ENCODE assay signal across 22 cellular contexts in genomic region chr2:143157001-143157798, GRCh38. TPM values are rescaled to one million over a fixed set of nuclear protein-coding genes. Genes with fewer than 3 reads are reported as not detected.
A peak's percentile ranks its signal among the peaks of the same experiment; 100 is the strongest.
DNase-seq lines count a peak whose midpoint lies in the region; ATAC-seq lines count a peak whose summit lies in the region.
"Had no signal": no experiment of that assay in that cellular context is flagged by ENCODE, and none has a peak within 500 bp of the region (broad histone marks: within the 10 kb centered on the region; RNA-seq: fewer than 3 reads in every experiment).

No MANE protein-coding gene starts in this region.

- H3K4me1 Mint-ChIP-seq in activated naive CD4-positive, alpha-beta T cell treated with anti-CD3 and anti-CD28 coated beads, Interleukin-2, amount 50 U/mL, for 24 hours = peaks cover 89% of the 10 kb centered on the region
- peaks cover 71% of the 10 kb centered on the region for H3K4me1 Mint-ChIP-seq in activated naive CD8-positive, alpha-beta T cell treated with anti-CD3 and anti-CD28 coated beads for 36 hours
- H3K4me1 Mint-ChIP-seq in stimulated activated naive CD8-positive, alpha-beta T cell treated with anti-CD3 and anti-CD28 coated beads, Interleukin-15, amount 100 ng/mL, for 72 hours = peaks cover 80% of the 10 kb centered on the region

- H3K36me3 Mint-ChIP-seq in activated naive CD4-positive, alpha-beta T cell treated with anti-CD3 and anti-CD28 coated beads, Interleukin-2, amount 50 U/mL, for 24 hours = peaks cover 14% of the 10 kb centered on the region
- peaks cover 29% of the 10 kb centered on the region for H3K36me3 Mint-ChIP-seq in activated naive CD8-positive, alpha-beta T cell treated with anti-CD3 and anti-CD28 coated beads for 36 hours
- H3K36me3 Mint-ChIP-seq: neural progenitor cell, type B pancreatic cell had no signal

- H3K4me3 Mint-ChIP-seq in activated naive CD4-positive, alpha-beta T cell treated with anti-CD3 and anti-CD28 coated beads, Interleukin-2, amount 50 U/mL, for 24 hours = peak overlapping the region; percentile 54
- no peak overlapping the region for H3K4me3 Mint-ChIP-seq in activated naive CD8-positive, alpha-beta T cell treated with anti-CD3 and anti-CD28 coated beads for 36 hours
- peak overlapping the region; percentile 30 to 39 for H3K4me3 Mint-ChIP-seq in stimulated activated naive CD8-positive, alpha-beta T cell treated with anti-CD3 and anti-CD28 coated beads, Interleukin-15, amount 100 ng/mL, for 72 hours
- H3K4me3 Mint-ChIP-seq: neural progenitor cell, type B pancreatic cell had no signal

- H3K27me3 Mint-ChIP-seq in activated naive CD4-positive, alpha-beta T cell treated with anti-CD3 and anti-CD28 coated beads, Interleukin-2, amount 50 U/mL, for 24 hours = no peaks in the 10 kb centered on the region
- no peaks in the 10 kb centered on the region for H3K27me3 Mint-ChIP-seq in activated naive CD8-positive, alpha-beta T cell treated with anti-CD3 and anti-CD28 coated beads for 36 hours
- no peaks in the 10 kb centered on the region for H3K27me3 Mint-ChIP-seq in stimulated activated naive CD8-positive, alpha-beta T cell treated with anti-CD3 and anti-CD28 coated beads, Interleukin-15, amount 100 ng/mL, for 72 hours

- no peak for ATAC-seq in stimulated activated naive CD8-positive, alpha-beta T cell treated with anti-CD3 and anti-CD28 coated beads, Interleukin-15, amount 100 ng/mL, for 72 hours
- ATAC-seq: left lobe of liver had no signal

- H3K9me3 Mint-ChIP-seq in activated naive CD4-positive, alpha-beta T cell treated with anti-CD3 and anti-CD28 coated beads, Interleukin-2, amount 50 U/mL, for 24 hours = no peaks in the 10 kb centered on the region
- no peaks in the 10 kb centered on the region for H3K9me3 Mint-ChIP-seq in activated naive CD8-positive, alpha-beta T cell treated with anti-CD3 and anti-CD28 coated beads for 36 hours
- H3K9me3 Mint-ChIP-seq in stimulated activated naive CD8-positive, alpha-beta T cell treated with anti-CD3 and anti-CD28 coated beads, Interleukin-15, amount 100 ng/mL, for 72 hours = no peaks in the 10 kb centered on the region
- H3K9me3 Mint-ChIP-seq: neural progenitor cell, type B pancreatic cell had no signal

- peak overlapping the region; percentile 90 for H3K27ac Mint-ChIP-seq in activated naive CD4-positive, alpha-beta T cell treated with anti-CD3 and anti-CD28 coated beads, Interleukin-2, amount 50 U/mL, for 24 hours
- peak overlapping the region; percentile 80 for H3K27ac Mint-ChIP-seq in activated naive CD8-positive, alpha-beta T cell treated with anti-CD3 and anti-CD28 coated beads for 36 hours
- H3K27ac Mint-ChIP-seq in stimulated activated naive CD8-positive, alpha-beta T cell treated with anti-CD3 and anti-CD28 coated beads, Interleukin-15, amount 100 ng/mL, for 72 hours = no peak overlapping the region
- H3K27ac Mint-ChIP-seq: neural progenitor cell, type B pancreatic cell had no signal

- DNase-seq in activated naive CD4-positive, alpha-beta T cell treated with Interleukin-2 at 50 U/mL for 16 hours = no peak
- DNase-seq in NCI-H1417 (lab: John Stamatoyannopoulos, UW) (peak in 2 of 3 experiments; percentile 31 to 86), NCI-H1930 (lab: John Stamatoyannopoulos, UW) (no peak), putamen (ENCODE audit: low spot score) (no peak)
- DNase-seq in activated naive CD8-positive, alpha-beta T cell treated with anti-CD3 and anti-CD28 coated beads for 36 hours = no peak
- DNase-seq in stimulated activated naive CD8-positive, alpha-beta T cell treated with anti-CD3 and anti-CD28 coated beads, Interleukin-15, amount 100 ng/mL, for 72 hours = no peak
- DNase-seq: activated CD4-positive, alpha-beta T cell treated with anti-CD3 and anti-CD28 coated beads, Interleukin-2, amount 50 U/mL, for 1 hour; adrenal gland; Calu3; cortex of kidney; EL; glutamatergic neuron; HCEC 1CT; MV-4-11; NCI-H2029; stimulated activated CD4-positive, alpha-beta T cell treated with anti-CD3 and anti-CD28 coated beads, Interleukin-2, amount 100 ng/mL, for 48 hours had no signal

RNA-seq across cellular contexts. Expression of gene ARHGAP15, which starts 28.0 kb away (rescaled TPM):
- total RNA-seq in activated naive CD8-positive, alpha-beta T cell treated with anti-CD3 and anti-CD28 coated beads for 36 hours = 10 to 100 TPM; 45.2 to 47.0 TPM
- total RNA-seq: Calu3, HT-29, smooth muscle cell had no signal

Comparison
In these comparisons a context has a peak if more than half of its experiments do, and no peak if none do; other contexts are left out.
1. H3K27ac Mint-ChIP-seq: peak in activated naive CD4-positive, alpha-beta T cell treated with anti-CD3 and anti-CD28 coated beads, Interleukin-2, amount 50 U/mL, for 24 hours (single experiment) and activated naive CD8-positive, alpha-beta T cell treated with anti-CD3 and anti-CD28 coated beads for 36 hours (single experiment); none in stimulated activated naive CD8-positive, alpha-beta T cell treated with anti-CD3 and anti-CD28 coated beads, Interleukin-15, amount 100 ng/mL, for 72 hours (0 of 2).
2. DNase-seq: peak in NCI-H1417 (2 of 3); none in activated naive CD4-positive, alpha-beta T cell treated with Interleukin-2 at 50 U/mL for 16 hours (single experiment), activated naive CD8-positive, alpha-beta T cell treated with anti-CD3 and anti-CD28 coated beads for 36 hours (single experiment), stimulated activated naive CD8-positive, alpha-beta T cell treated with anti-CD3 and anti-CD28 coated beads, Interleukin-15, amount 100 ng/mL, for 72 hours (0 of 2), NCI-H1930 (0 of 2) and putamen (single experiment).